10 cellular contexts compared by ENCODE assay signal in the genomic region with DNA sequence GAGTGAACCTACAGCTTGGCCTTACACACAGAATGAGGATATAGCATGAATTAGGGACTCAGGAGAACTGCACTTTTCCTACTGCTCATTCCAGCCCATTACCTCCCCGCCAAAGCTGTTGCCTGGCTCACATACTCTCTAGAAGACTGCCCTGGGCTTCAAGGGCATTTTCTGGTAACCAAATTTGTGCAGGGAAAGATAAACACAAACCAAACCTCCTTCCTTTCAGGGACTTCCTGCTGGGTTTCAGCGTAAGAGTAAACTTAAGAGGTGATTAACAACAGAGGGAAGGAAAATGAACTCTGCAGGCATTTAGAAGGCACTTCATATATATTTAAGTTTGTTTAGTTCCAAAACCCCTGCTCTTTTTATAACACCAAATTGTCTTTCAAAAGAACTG.
DNase-seq lines count a peak whose midpoint lies in the region; ATAC-seq and TF ChIP-seq lines count a peak whose summit lies in the region.
"Had no signal": no experiment of that assay in that cellular context is flagged by ENCODE, and none has a peak within 500 bp of the region (broad histone marks: within the 10 kb centered on the region; RNA-seq: fewer than 3 reads in every experiment).

No MANE protein-coding gene starts in this region.

- H3K9me3 Mint-ChIP-seq in activated T-cell treated with anti-CD3 and anti-CD28 coated beads, Interleukin-2, amount 50 U/mL, for 24 hours = no peaks in the 10 kb centered on the region
- H3K9me3 Mint-ChIP-seq in brain = no peaks in the 10 kb centered on the region
- H3K9me3 Mint-ChIP-seq: CD8-positive, alpha-beta memory T cell had no signal

- DNase-seq in activated T-cell treated with anti-CD3 and anti-CD28 coated beads, Interleukin-2, amount 50 U/mL, for 24 hours = no peak
- no peak for DNase-seq in activated T-cell treated with anti-CD3 and anti-CD28 coated beads, Interleukin-2, amount 50 U/mL, for 1 hour
- DNase-seq in NCI-H69 (lab: John Stamatoyannopoulos, UW) = peak; percentile 92
- DNase-seq in NCI-H1048 (lab: John Stamatoyannopoulos, UW) = no peak
- no peak for DNase-seq in globus pallidus (ENCODE audit: low spot score)
- DNase-seq: CD8-positive, alpha-beta memory T cell; NCI-H1930 had no signal

- H3K9ac ChIP-seq in skeletal muscle satellite cell (ENCODE audit: low read depth, low read length) = peak overlapping the region; percentile 2

- peak overlapping the region; percentile 30 for H3K4me2 ChIP-seq in skeletal muscle satellite cell (ENCODE audit: low read length)

- TF ChIP-seq CTCF in brain (conservative IDR thresholded peaks at IDR 0.05) = no peak

- ATAC-seq in GM21723 (IDR thresholded peaks at IDR 0.05; ENCODE audit: unreplicated experiment) = no peak

- H3K4me3 Mint-ChIP-seq in activated T-cell treated with anti-CD3 and anti-CD28 coated beads, Interleukin-2, amount 50 U/mL, for 24 hours = no peak overlapping the region
- H3K4me3 Mint-ChIP-seq in brain = no peak overlapping the region
- H3K4me3 Mint-ChIP-seq: CD8-positive, alpha-beta memory T cell had no signal

- peak overlapping the region; percentile 72 for H3K27ac Mint-ChIP-seq in activated T-cell treated with anti-CD3 and anti-CD28 coated beads, Interleukin-2, amount 50 U/mL, for 24 hours
- H3K27ac Mint-ChIP-seq in brain = peak overlapping the region in 4 of 5 experiments; percentile 24 to 60 (median 30)

- no peaks in the 10 kb centered on the region for H3K27me3 Mint-ChIP-seq in activated T-cell treated with anti-CD3 and anti-CD28 coated beads, Interleukin-2, amount 50 U/mL, for 24 hours
- no peaks in the 10 kb centered on the region for H3K27me3 Mint-ChIP-seq in brain
- H3K27me3 Mint-ChIP-seq: CD8-positive, alpha-beta memory T cell had no signal

- H3K36me3 Mint-ChIP-seq in activated T-cell treated with anti-CD3 and anti-CD28 coated beads, Interleukin-2, amount 50 U/mL, for 24 hours (ENCODE audit: low read depth) = no peaks in the 10 kb centered on the region
- peaks cover 4% of the 10 kb centered on the region for H3K36me3 Mint-ChIP-seq in brain

- H3K4me3 ChIP-seq in skeletal muscle satellite cell (ENCODE audit: low read length) = no peak overlapping the region

- no peaks in the 10 kb centered on the region for H3K9me3 ChIP-seq in skeletal muscle satellite cell (replicated peaks; ENCODE audit: low read length)

- peaks cover 44% of the 10 kb centered on the region for H3K4me1 ChIP-seq in skeletal muscle satellite cell (ENCODE audit: control insufficient read depth, insufficient read depth, low read length)

- H3K27me3 ChIP-seq in skeletal muscle satellite cell (ENCODE audit: control insufficient read depth, insufficient read depth, low read length) = no peaks in the 10 kb centered on the region

- H3K4me1 Mint-ChIP-seq in activated T-cell treated with anti-CD3 and anti-CD28 coated beads, Interleukin-2, amount 50 U/mL, for 24 hours (ENCODE audit: low read depth) = peaks cover 38% of the 10 kb centered on the region
- peaks cover 23% of the 10 kb centered on the region for H3K4me1 Mint-ChIP-seq in brain

- H3K36me3 ChIP-seq in skeletal muscle satellite cell (ENCODE audit: insufficient read depth, low read length) = peaks cover 13% of the 10 kb centered on the region
